In the genomic region with DNA sequence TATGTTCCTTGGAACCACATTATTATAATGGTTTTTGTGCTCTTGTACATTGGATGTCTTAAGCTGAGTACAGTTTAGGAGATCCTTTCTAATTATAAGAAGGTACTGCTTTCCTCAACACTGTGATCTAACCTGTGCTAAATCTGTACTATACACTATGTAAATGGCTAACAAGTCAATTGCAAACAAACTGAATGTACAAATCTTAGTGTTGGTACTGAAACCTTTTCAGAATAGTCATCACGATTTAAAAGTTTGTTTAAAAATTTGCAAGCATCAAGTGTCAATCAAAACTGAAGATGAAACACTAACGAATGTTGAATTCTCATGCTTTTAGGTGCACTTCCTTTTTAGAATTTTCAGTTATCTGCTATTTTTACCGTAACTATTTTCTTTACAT, we compare ENCODE assay signal across 18 cellular contexts.
A peak's percentile ranks its signal among the peaks of the same experiment; 100 is the strongest.
DNase-seq lines count a peak whose midpoint lies in the region; ATAC-seq and FAIRE-seq lines count a peak whose summit lies in the region.
"Had no signal": no experiment of that assay in that cellular context is flagged by ENCODE, and none has a peak within 500 bp of the region (broad histone marks: within the 10 kb centered on the region; RNA-seq: fewer than 3 reads in every experiment).

No MANE protein-coding gene starts in this region.

- peak; percentile 41 for ATAC-seq in GM18499 (IDR thresholded peaks at IDR 0.05; ENCODE audit: insufficient read depth, unreplicated experiment)
- ATAC-seq in GM21717 (IDR thresholded peaks at IDR 0.05; ENCODE audit: unreplicated experiment) = peak; percentile 39
- peak; percentile 47 for ATAC-seq in HG03571 (IDR thresholded peaks at IDR 0.05; ENCODE audit: unreplicated experiment)
- ATAC-seq in HG03342 (IDR thresholded peaks at IDR 0.05; ENCODE audit: unreplicated experiment) = no peak
- ATAC-seq: GM23338, HCT116, Right ventricle myocardium inferior had no signal

- no peak for DNase-seq in GM19239 (ENCODE audit: insufficient read length, low spot score)
- DNase-seq in cerebellum (ENCODE audit: low spot score) = no peak
- no peak for DNase-seq in NCI-H2196 (lab: John Stamatoyannopoulos, UW; ENCODE audit: unreplicated experiment)
- DNase-seq: CD8-positive, alpha-beta memory T cell; NCI-H1436; NCI-H2029; NCI-H446; NCI-H69; SW 1271; T-helper 2 cell had no signal

- no peak for FAIRE-seq in GM19239 (lab: Jason Lieb, UNC)
- FAIRE-seq: RCC 7860 had no signal
